In the genomic region with DNA sequence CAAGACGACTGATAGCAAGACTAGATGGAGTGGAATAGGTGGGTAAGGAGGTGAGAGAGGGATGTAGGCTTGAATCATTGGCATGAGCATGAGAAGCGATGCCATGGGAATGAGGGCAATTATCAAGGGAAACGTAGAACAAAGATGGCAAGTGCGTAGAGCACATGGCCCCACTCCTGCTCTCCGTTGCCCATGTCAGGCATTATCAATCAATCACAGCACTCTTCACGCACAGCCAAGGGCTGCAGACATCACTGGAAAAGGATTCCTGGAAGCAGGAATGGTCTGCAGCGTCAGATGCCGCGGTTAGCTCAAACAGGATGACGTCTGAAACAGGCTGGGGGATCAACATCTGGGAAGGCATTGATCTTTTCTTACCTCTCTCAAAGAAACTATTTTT, we compare ENCODE assay signal across 23 cellular contexts. TPM values are rescaled to one million over a fixed set of nuclear protein-coding genes. Genes with fewer than 3 reads are reported as not detected.
"Had no signal": no experiment of that assay in that cellular context is flagged by ENCODE, and none has a peak within 500 bp of the region (broad histone marks: within the 10 kb centered on the region; RNA-seq: fewer than 3 reads in every experiment).

No MANE protein-coding gene starts in this region.

- H3K27ac ChIP-seq: body of pancreas, epithelial cell of prostate, lower lobe of right lung, neutrophil, spleen, thoracic aorta had no signal

- H3K27ac Mint-ChIP-seq: activated naive CD4-positive, alpha-beta T cell treated with anti-CD3 and anti-CD28 coated beads, Interleukin-2, amount 50 U/mL, for 72 hours; activated T-helper 1 cell treated with anti-CD3 and anti-CD28 coated beads, Interleukin-12 subunit alpha, Interleukin-12 subunit beta, Interleukin-2, Interleukin-4 antibody, amounts not matched to agents 30 ng/mL and 10 ng/mL and 1 ng/mL, durations not matched to agents 14 hours and 24 hours and 36 hours; endodermal cell; natural killer cell; stimulated activated naive B cell treated with anti-CD40 and anti-IgM and Interleukin-4, amounts not matched to agents 10 μg/mL and 1 μg/mL and 100 μg/mL, for 72 hours; T-helper 2 cell treated with Interferon-gamma antibody and Interleukin-4, amounts not matched to agents 5 μg/mL and 100 μg/mL, for 36 hours had no signal

- DNase-seq: activated CD4-positive, alpha-beta T cell treated with anti-CD3 and anti-CD28 coated beads, Interleukin-2, amount 50 U/mL, for 4 hours; activated gamma-delta T cell treated with Interleukin-2 at 50 U/mL for 16 hours; amygdala; body of pancreas; central memory CD4-positive, alpha-beta T cell; endodermal cell; hypothalamus; lower lobe of right lung; natural killer cell; spleen; stimulated activated naive B cell treated with anti-CD40 and anti-IgM and Interleukin-4, amounts not matched to agents 10 μg/mL and 1 μg/mL and 100 μg/mL, for 72 hours had no signal

- H3K27me3 ChIP-seq: body of pancreas, spleen had no signal

- H3K4me3 ChIP-seq: body of pancreas, lower lobe of right lung, spleen, thoracic aorta had no signal

- H3K4me3 Mint-ChIP-seq: activated T-helper 1 cell treated with anti-CD3 and anti-CD28 coated beads, Interleukin-12 subunit alpha, Interleukin-12 subunit beta, Interleukin-2, Interleukin-4 antibody, amounts not matched to agents 30 ng/mL and 10 ng/mL and 1 ng/mL, durations not matched to agents 14 hours and 24 hours and 36 hours; endodermal cell; natural killer cell; stimulated activated naive B cell treated with anti-CD40 and anti-IgM and Interleukin-4, amounts not matched to agents 10 μg/mL and 1 μg/mL and 100 μg/mL, for 72 hours; T-helper 2 cell treated with Interferon-gamma antibody and Interleukin-4, amounts not matched to agents 5 μg/mL and 100 μg/mL, for 36 hours had no signal

- H3K9me3 ChIP-seq: body of pancreas, lower lobe of right lung, neutrophil, spleen, thoracic aorta had no signal

- H3K36me3 ChIP-seq: lower lobe of right lung, neutrophil, spleen, thoracic aorta had no signal

- H3K36me3 Mint-ChIP-seq: activated naive CD4-positive, alpha-beta T cell treated with anti-CD3 and anti-CD28 coated beads, Interleukin-2, amount 50 U/mL, for 72 hours; natural killer cell; stimulated activated naive B cell treated with anti-CD40 and anti-IgM and Interleukin-4, amounts not matched to agents 10 μg/mL and 1 μg/mL and 100 μg/mL, for 72 hours had no signal

- ATAC-seq: activated naive CD4-positive, alpha-beta T cell treated with anti-CD3 and anti-CD28 coated beads, Interleukin-2, amount 50 U/mL, for 72 hours; body of pancreas; lower lobe of right lung; natural killer cell; stimulated activated naive B cell treated with anti-CD40 and anti-IgM and Interleukin-4, amounts not matched to agents 10 μg/mL and 1 μg/mL and 100 μg/mL, for 72 hours had no signal

RNA-seq across cellular contexts. Expression of gene GALNTL5, which starts 25.6 kb away (rescaled TPM):
- total RNA-seq: activated CD8-positive, alpha-beta memory T cell treated with anti-CD3 and anti-CD28 coated beads for 36 hours; activated naive CD4-positive, alpha-beta T cell treated with anti-CD3 and anti-CD28 coated beads, Interleukin-2, amount 50 U/mL, for 72 hours; activated T-helper 1 cell treated with anti-CD3 and anti-CD28 coated beads, Interleukin-12 subunit alpha, Interleukin-12 subunit beta, Interleukin-2, Interleukin-4 antibody, amounts not matched to agents 30 ng/mL and 10 ng/mL and 1 ng/mL, durations not matched to agents 14 hours and 24 hours and 36 hours; body of pancreas; endodermal cell; fibroblast of lung; frontal cortex; lower lobe of right lung; natural killer cell; renal cortical epithelial cell; spleen; thoracic aorta; ureter had no signal
- polyA plus RNA-seq: fibroblast of lung, keratinocyte, spleen had no signal
